33 cellular contexts compared by ENCODE assay signal in genomic region chr7:7705316-7705715, GRCh38.
"Had no signal": no experiment of that assay in that cellular context is flagged by ENCODE, and none has a peak within 500 bp of the region (broad histone marks: within the 10 kb centered on the region; RNA-seq: fewer than 3 reads in every experiment).

No MANE protein-coding gene starts in this region.

- FAIRE-seq: astrocyte, colon, endometrium, TTC549 had no signal

- H3K27me3 ChIP-seq: brain microvascular endothelial cell, gastroesophageal sphincter, hepatocyte, pancreas, tibial nerve had no signal

- DNase-seq: activated CD4-positive, alpha-beta memory T cell treated with anti-CD3 and anti-CD28 coated beads for 36 hours; activated CD4-positive, alpha-beta T cell treated with anti-CD3 and anti-CD28 coated beads, Interleukin-2, amount 10 ng/mL, durations not matched to agents 24 days and 14 days; activated CD4-positive, CD25-positive, alpha-beta regulatory T cell treated with anti-CD3 and anti-CD28 coated beads, Interleukin-2, amount 50 U/mL, for 72 hours; activated CD8-positive, alpha-beta memory T cell treated with anti-CD3 and anti-CD28 coated beads, Interleukin-2, amount 50 U/mL, for 48 hours; activated gamma-delta T cell; activated naive CD4-positive, alpha-beta T cell treated with anti-CD3 and anti-CD28 coated beads, Interleukin-2, amount 10 ng/mL, durations not matched to agents 7 days and 5 days; activated T-cell treated with anti-CD3 and anti-CD28 coated beads, Interleukin-2, amount 50 U/mL, for 24 hours; amniotic stem cell; brain microvascular endothelial cell; dermis blood vessel endothelial cell; effector CD4-positive, alpha-beta T cell; erythroblast; midbrain; naive thymus-derived CD8-positive, alpha-beta T cell; nucleus accumbens; pancreas; retina; stimulated activated CD4-positive, alpha-beta T cell treated with anti-CD3 and anti-CD28 coated beads, Interleukin-1b, Interleukin-23, amount 100 ng/mL, for 48 hours; stimulated activated CD4-positive, alpha-beta T cell treated with anti-CD3 and anti-CD28 coated beads, Interleukin-4, amount 100 ng/mL, for 4 hours; stimulated activated naive CD4-positive, alpha-beta T cell; SW 1271; T-helper 9 cell; WERI-Rb-1 had no signal

- H3K4me3 ChIP-seq: gastroesophageal sphincter, hepatocyte, pancreas, prostate gland, skin epidermis, tibial nerve had no signal

- H3K4me1 ChIP-seq: prostate gland had no signal

- ATAC-seq: gastroesophageal sphincter; naive thymus-derived CD8-positive, alpha-beta T cell; pancreas; sciatic nerve had no signal

- H3K4me2 ChIP-seq: hepatocyte had no signal

- H2AFZ ChIP-seq: hepatocyte had no signal

- H3K36me3 ChIP-seq: brain microvascular endothelial cell, gastroesophageal sphincter, pancreas, prostate gland, tibial nerve, WERI-Rb-1 had no signal

- H3K27ac ChIP-seq: brain microvascular endothelial cell, gastroesophageal sphincter, hepatocyte, pancreas, prostate gland, tibial nerve, WERI-Rb-1 had no signal

- H3K9me3 ChIP-seq: gastroesophageal sphincter, pancreas, prostate gland, tibial nerve had no signal
